In genomic region chr9:135920973-135921585, GRCh38 we compare ENCODE assay signal across 1 cellular context.
TF ChIP-seq lines count a peak whose summit lies in the region.

No MANE protein-coding gene starts in this region.

TF ChIP-seq in K562, 482 proteins besides CTCF, POLR2A, EP300 and RAD21:
- peak; percentile 59 for TF ChIP-seq RBM22 (IDR thresholded peaks at IDR 0.05; ENCODE audit: low read depth, low read length, poor library complexity, severe bottlenecking)
- peak; percentile 63; the same call in 1 of the 2 replicates for TF ChIP-seq POLR2G (IDR thresholded peaks at IDR 0.05; ENCODE audit: low read depth, low read length)
- TF ChIP-seq, protein P1, sequence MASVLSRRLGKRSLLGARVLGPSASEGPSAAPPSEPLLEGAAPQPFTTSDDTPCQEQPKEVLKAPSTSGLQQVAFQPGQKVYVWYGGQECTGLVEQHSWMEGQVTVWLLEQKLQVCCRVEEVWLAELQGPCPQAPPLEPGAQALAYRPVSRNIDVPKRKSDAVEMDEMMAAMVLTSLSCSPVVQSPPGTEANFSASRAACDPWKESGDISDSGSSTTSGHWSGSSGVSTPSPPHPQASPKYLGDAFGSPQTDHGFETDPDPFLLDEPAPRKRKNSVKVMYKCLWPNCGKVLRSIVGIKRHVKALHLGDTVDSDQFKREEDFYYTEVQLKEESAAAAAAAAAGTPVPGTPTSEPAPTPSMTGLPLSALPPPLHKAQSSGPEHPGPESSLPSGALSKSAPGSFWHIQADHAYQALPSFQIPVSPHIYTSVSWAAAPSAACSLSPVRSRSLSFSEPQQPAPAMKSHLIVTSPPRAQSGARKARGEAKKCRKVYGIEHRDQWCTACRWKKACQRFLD (CRISPR knock-in tag; IDR thresholded peaks at IDR 0.05) = no peak
- TF ChIP-seq BCLAF1 (IDR thresholded peaks at IDR 0.05; ENCODE audit: borderline replicate concordance in 1 of 2, control insufficient read depth in 1 of 2, low read depth in 2 of 2, low read length in 1 of 2) = no peak
- TF ChIP-seq, protein P2, sequence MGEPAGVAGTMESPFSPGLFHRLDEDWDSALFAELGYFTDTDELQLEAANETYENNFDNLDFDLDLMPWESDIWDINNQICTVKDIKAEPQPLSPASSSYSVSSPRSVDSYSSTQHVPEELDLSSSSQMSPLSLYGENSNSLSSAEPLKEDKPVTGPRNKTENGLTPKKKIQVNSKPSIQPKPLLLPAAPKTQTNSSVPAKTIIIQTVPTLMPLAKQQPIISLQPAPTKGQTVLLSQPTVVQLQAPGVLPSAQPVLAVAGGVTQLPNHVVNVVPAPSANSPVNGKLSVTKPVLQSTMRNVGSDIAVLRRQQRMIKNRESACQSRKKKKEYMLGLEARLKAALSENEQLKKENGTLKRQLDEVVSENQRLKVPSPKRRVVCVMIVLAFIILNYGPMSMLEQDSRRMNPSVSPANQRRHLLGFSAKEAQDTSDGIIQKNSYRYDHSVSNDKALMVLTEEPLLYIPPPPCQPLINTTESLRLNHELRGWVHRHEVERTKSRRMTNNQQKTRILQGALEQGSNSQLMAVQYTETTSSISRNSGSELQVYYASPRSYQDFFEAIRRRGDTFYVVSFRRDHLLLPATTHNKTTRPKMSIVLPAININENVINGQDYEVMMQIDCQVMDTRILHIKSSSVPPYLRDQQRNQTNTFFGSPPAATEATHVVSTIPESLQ (CRISPR knock-in tag; IDR thresholded peaks at IDR 0.05) = no peak
